17 cellular contexts compared by ENCODE assay signal in genomic region chr6:143527677-143528076, GRCh38. TPM values are rescaled to one million over a fixed set of nuclear protein-coding genes. Genes with fewer than 3 reads are reported as not detected.
DNase-seq lines count a peak whose midpoint lies in the region; ATAC-seq, FAIRE-seq and TF ChIP-seq lines count a peak whose summit lies in the region.
"Had no signal": no experiment of that assay in that cellular context is flagged by ENCODE, and none has a peak within 500 bp of the region (broad histone marks: within the 10 kb centered on the region; RNA-seq: fewer than 3 reads in every experiment).

No MANE protein-coding gene starts in this region.

- peaks cover 0 to 2% of the 10 kb centered on the region in 2 experiments; a peak in 1 of 5 replicates for H3K27me3 ChIP-seq in HepG2 (ENCODE audit: control insufficient read depth in 1 of 2, insufficient read depth in 2 of 2, low read length in 2 of 2)
- no peaks in the 10 kb centered on the region for H3K27me3 ChIP-seq in right lobe of liver
- H3K27me3 ChIP-seq in right atrium auricular region = no peaks in the 10 kb centered on the region
- H3K27me3 ChIP-seq: SJCRH30 had no signal

- no peak overlapping the region for H3K27ac Mint-ChIP-seq in WTC11
- peak overlapping the region in 4 of 6 donors; percentile 3 to 83 (median 50) for H3K27ac Mint-ChIP-seq in naive B cell
- H3K27ac Mint-ChIP-seq: HFFc6 had no signal

- no peak for TF ChIP-seq POLR2A in HepG2 (IDR thresholded peaks at IDR 0.05; ENCODE audit: insufficient read depth in 1 of 2, low read depth in 2 of 2, low read length in 2 of 2)
- no peak for TF ChIP-seq POLR2A in right lobe of liver (IDR thresholded peaks at IDR 0.05)

- no peak for TF ChIP-seq CTCF in HepG2 (CRISPR knock-in tag; IDR thresholded peaks at IDR 0.05)
- TF ChIP-seq CTCF in right lobe of liver (IDR thresholded peaks at IDR 0.05) = no peak
- TF ChIP-seq CTCF in WTC11 (IDR thresholded peaks at IDR 0.05) = no peak
- no peak for TF ChIP-seq CTCF in right atrium auricular region (IDR thresholded peaks at IDR 0.05)

- in situ Hi-C loops in HepG2 (cut with HindIII; ENCODE audit: extremely low pct_ligation_motif_present, low pct_unique_long_range_greater_than_20kb) = no loop called here
- in situ Hi-C loops in G401 (cut with HindIII; ENCODE audit: low sequenced_read_pairs) = no loop called here

- TF ChIP-seq EP300 in HepG2 (IDR thresholded peaks at IDR 0.05; ENCODE audit: low read depth in 2 of 2, low read length in 2 of 2) (no peak), HepG2 (CRISPR knock-in tag; IDR thresholded peaks at IDR 0.05; ENCODE audit: borderline replicate concordance) (no peak)

- H3K4me1 ChIP-seq in HepG2 (ENCODE audit: insufficient read depth, low read length) (no peaks in the 10 kb centered on the region), right lobe of liver (no peaks in the 10 kb centered on the region), right atrium auricular region (no peaks in the 10 kb centered on the region)
- H3K4me1 ChIP-seq: SJCRH30 had no signal

- H3K27me3 Mint-ChIP-seq in WTC11 (ENCODE audit: low read depth) (no peaks in the 10 kb centered on the region), naive B cell (no peaks in the 10 kb centered on the region)

- no peaks in the 10 kb centered on the region for H4K20me1 ChIP-seq in HepG2 (ENCODE audit: insufficient read depth, low read length)

- intact Hi-C loops in HepG2 (cut with micrococcal nuclease; ENCODE audit: unreplicated experiment) = no loop called here
- intact Hi-C loops in right lobe of liver (cut with DNase I) = no loop called here

- peaks cover 10% of the 10 kb centered on the region for H3K4me1 Mint-ChIP-seq in WTC11
- peaks cover 9 to 11% (median 10%) of the 10 kb centered on the region in 3 donors for H3K4me1 Mint-ChIP-seq in naive B cell

- no peak overlapping the region for H2AFZ ChIP-seq in HepG2 (ENCODE audit: low read length)

- no peak overlapping the region for H3K27ac ChIP-seq in HepG2 (ENCODE audit: extremely low read length, insufficient read depth, low read length)
- no peak overlapping the region for H3K27ac ChIP-seq in right lobe of liver
- no peak overlapping the region for H3K27ac ChIP-seq in right atrium auricular region
- H3K27ac ChIP-seq: SJCRH30 had no signal

- H3K4me3 ChIP-seq in HepG2 (replicated peaks in 1 of 3; ENCODE audit: insufficient read depth in 1 of 3, low read depth in 2 of 3, low read length in 3 of 3) (no peak overlapping the region), right lobe of liver (no peak overlapping the region), right atrium auricular region (no peak overlapping the region)
- H3K4me3 ChIP-seq: GM12878, SJCRH30 had no signal

- H3K4me3 Mint-ChIP-seq in WTC11 (no peak overlapping the region), naive B cell (no peak overlapping the region)
- H3K4me3 Mint-ChIP-seq: HFFc6 had no signal

- no peak for DNase-seq in HepG2 (ENCODE audit: low spot score)
- no peak for DNase-seq in right lobe of liver
- DNase-seq in WTC11 (ENCODE audit: low spot score) = no peak
- no peak for DNase-seq in naive B cell
- DNase-seq in right atrium auricular region (ENCODE audit: low spot score) = no peak
- no peak for DNase-seq in G401 (ENCODE audit: low spot score)
- no peak for DNase-seq in NCI-H1092 (lab: John Stamatoyannopoulos, UW)
- DNase-seq: H7, HFFc6, NCI-H1694, NCI-H2081 treated with DMSO at 0.1 percent for 48 hours, NCI-H2171 treated with DMSO at 0.1 percent for 48 hours, NCI-H526, SJCRH30 had no signal

- no peak overlapping the region for H3K4me2 ChIP-seq in HepG2 (ENCODE audit: low read depth, low read length)

- H3K9ac ChIP-seq in HepG2 (ENCODE audit: insufficient read depth, low read depth, low read length) = no peak overlapping the region

- ATAC-seq in HepG2 (no peak), right lobe of liver (no peak), WTC11 (no peak), naive B cell (ENCODE audit: low read depth in 2 of 2) (no peak)

- no peaks in the 10 kb centered on the region for H3K79me2 ChIP-seq in HepG2 (ENCODE audit: insufficient read depth, low read length)

- CTCF ChIA-PET in HepG2 (lab: Yijun Ruan, JAX; ENCODE audit: low intra/inter-chr PET ratio, low total read pairs) (no interaction called here), WTC11 (lab: Charles Lee) (interaction anchor here (1.8 to 2.4 kb wide), 2 partner anchors 14 to 40 kb away, joined by 5 to 12 read pairs; no protein-coding TSS in a partner anchor)

- H3K36me3 ChIP-seq in HepG2 (replicated peaks in 1 of 2; ENCODE audit: control insufficient read depth in 1 of 2, insufficient read depth in 2 of 2, low read length in 2 of 2) (no peaks in the 10 kb centered on the region), right lobe of liver (no peaks in the 10 kb centered on the region), right atrium auricular region (no peaks in the 10 kb centered on the region)
- H3K36me3 ChIP-seq: SJCRH30 had no signal

- no peaks in the 10 kb centered on the region for H3K9me3 ChIP-seq in HepG2 (ENCODE audit: low read length)
- H3K9me3 ChIP-seq in right lobe of liver = no peaks in the 10 kb centered on the region
- H3K9me3 ChIP-seq in right atrium auricular region = no peaks in the 10 kb centered on the region
- H3K9me3 ChIP-seq: SJCRH30 had no signal

- no TSS peak for BruUV-seq in HepG2 (replicated peaks; lab: Mats Ljungman, UMichigan)

- WGBS in HepG2 (ENCODE audit: low lambda C conversion rate) = 17% methylated on average over 1 of the region's 1 CpG
- 80% methylated on average over 1 of the region's 1 CpG for WGBS in right lobe of liver (ENCODE audit: insufficient coverage, low coverage, low lambda C conversion rate, missing lambda C conversion rate)

- no peaks in the 10 kb centered on the region for H3K36me3 Mint-ChIP-seq in WTC11
- peaks cover 0 to 7% of the 10 kb centered on the region in 2 donors for H3K36me3 Mint-ChIP-seq in naive B cell

- no peak for FAIRE-seq in HepG2 (lab: Jason Lieb, UNC)
- FAIRE-seq: A204.1, RCC 7860 had no signal

- no peak for TF ChIP-seq RAD21 in HepG2 (CRISPR knock-in tag; IDR thresholded peaks at IDR 0.05)

- H3K9me3 Mint-ChIP-seq in WTC11 (0 out of 2 replicates have a peak, but pooled peaks cover 6% of the 10 kb centered on the region), naive B cell (peaks cover 0 to 6% (median 2%) of the 10 kb centered on the region in 7 donors)
- H3K9me3 Mint-ChIP-seq: HFFc6 had no signal

- POLR2A ChIA-PET in HepG2 (lab: Yijun Ruan, JAX) = no interaction called here
- POLR2A ChIA-PET in WTC11 (lab: Charles Lee) = no interaction called here

TF ChIP-seq in HepG2, 621 proteins besides CTCF, POLR2A, EP300 and RAD21:
- TF ChIP-seq MATR3 (CRISPR knock-in tag; IDR thresholded peaks at IDR 0.05) (no peak), ZNF121 (CRISPR knock-in tag; IDR thresholded peaks at IDR 0.05) (peak; percentile 57; the same call in 1 of the 2 replicates)

TF ChIP-seq in WTC11, 78 proteins besides CTCF, POLR2A, EP300 and RAD21 (continues in another document):
- no peak for TF ChIP-seq ZNF263 (CRISPR knock-in tag; IDR thresholded peaks at IDR 0.05; ENCODE audit: low read depth)

RNA-seq across cellular contexts. Expression of gene FUCA2, which starts 16.2 kb away (rescaled TPM):
- total RNA-seq in HepG2 (2016; rRNA removed; fragmentation: Illumina TruSeq; extraction: Trizol) (60.9 and 144 TPM in 2 replicates), right lobe of liver (10 to 100 TPM; 28.6 to 58.7 (median 35.1) TPM), WTC11 (2021) (48.5 to 55.4 TPM (median 51.8 TPM) in 3 replicates), right atrium auricular region (10 to 100 TPM; 17.3 to 27.3 TPM)
- total RNA-seq in HepG2 (2016; cell fraction: cytosol; rRNA removed; fragmentation: Illumina TruSeq; extraction: Trizol; ENCODE audit: low read depth) = 23.5 and 26.4 TPM in 2 replicates
- total RNA-seq in HepG2 (2016; cell fraction: insoluble cytoplasmic fraction; rRNA removed; fragmentation: Illumina TruSeq; extraction: Trizol) = 55.0 and 140 TPM in 2 replicates
- 36.8 and 44.6 TPM in 2 replicates for total RNA-seq in HepG2 (2016; cell fraction: membrane; rRNA removed; fragmentation: Illumina TruSeq; extraction: Trizol)
- 123 and 143 TPM in 2 replicates for total RNA-seq in HepG2 (2016; cell fraction: nucleus; rRNA removed; fragmentation: Illumina TruSeq; extraction: Trizol)
- polyA plus RNA-seq in HepG2 (2011; rRNA removed) (63.3 and 87.4 TPM in 2 replicates), naive B cell (ENCODE audit: low read depth in 6 of 6) (10 to 100 TPM in 5 of 6 donors, 1 to 10 TPM in 1; 9.0 to 17.5 (median 11.2) TPM)
- 54.5 and 64.8 TPM in 2 replicates for polyA plus RNA-seq in HepG2 (2011; cell fraction: cytosol; rRNA removed)
- 27.1 and 30.2 TPM in 2 replicates for polyA plus RNA-seq in HepG2 (2011; cell fraction: nucleus; rRNA removed)
- polyA plus RNA-seq in HepG2 (2012) = 72.3 and 89.4 TPM in 2 replicates
- polyA plus RNA-seq in HepG2 (2016; cell fraction: cytosol; fragmentation: Illumina TruSeq; extraction: Trizol; ENCODE audit: low read depth) = 26.5 and 27.8 TPM in 2 replicates
- 56.4 and 62.4 TPM in 2 replicates for polyA plus RNA-seq in HepG2 (2016; cell fraction: insoluble cytoplasmic fraction; fragmentation: Illumina TruSeq; extraction: Trizol; ENCODE audit: low read depth)
- 30.3 and 34.9 TPM in 2 replicates for polyA plus RNA-seq in HepG2 (2016; cell fraction: membrane; fragmentation: Illumina TruSeq; extraction: Trizol; ENCODE audit: low read depth)
- polyA plus RNA-seq in HepG2 (2016; cell fraction: nucleus; fragmentation: Illumina TruSeq; extraction: Trizol; ENCODE audit: insufficient read depth, low read depth) = 188 and 199 TPM in 2 replicates
- 29.0 and 29.5 TPM in 2 replicates for polyA minus RNA-seq in HepG2 (2011; rRNA and poly(A)+ RNA removed; ENCODE audit: low replicate concordance)
- polyA minus RNA-seq in HepG2 (2011; cell fraction: cytosol; rRNA and poly(A)+ RNA removed) = 29.7 and 34.5 TPM in 2 replicates
- polyA minus RNA-seq in HepG2 (2011; cell fraction: nucleus; rRNA and poly(A)+ RNA removed) = 28.2 and 30.0 TPM in 2 replicates
- total RNA-seq in G401 (2014; rRNA removed; shearing (Covaris generic)) = 54.2 and 54.7 TPM in 2 replicates

Comparison
In these comparisons a context has a peak if more than half of its experiments do, and no peak if none do; other contexts are left out.
1. Of the 50 proteins assayed by ChIP-seq in both HepG2 and WTC11: peak only in HepG2: none; only in WTC11: none; in both: ZNF121; in neither: 49.